8 cellular contexts compared by ENCODE assay signal in genomic region chr16:58249780-58250478, GRCh38. TPM values are rescaled to one million over a fixed set of nuclear protein-coding genes. Genes with fewer than 3 reads are reported as not detected.
DNase-seq lines count a peak whose midpoint lies in the region; ATAC-seq and TF ChIP-seq lines count a peak whose summit lies in the region.

No MANE protein-coding gene starts in this region.

- TF ChIP-seq POLR2A in stomach (IDR thresholded peaks at IDR 0.05), result no peak

- peaks cover 6% of the 10 kb centered on the region; the same call in 1 of the 2 replicates for H3K4me1 ChIP-seq in HUES6 (ENCODE audit: control insufficient read depth, insufficient read depth, low read length)
- H3K4me1 ChIP-seq in neural progenitor cell, result no peaks in the 10 kb centered on the region
- H3K4me1 ChIP-seq in stomach, result peaks cover 5 to 19% (median 12%) of the 10 kb centered on the region in 4 donors

- H3F3A ChIP-seq in neural progenitor cell (ENCODE audit: low read depth), result peaks cover 5% of the 10 kb centered on the region

- H3K9ac ChIP-seq in HUES6 (ENCODE audit: low read length) (peak overlapping the region; percentile 65), neural progenitor cell (peak overlapping the region; percentile 66)

- no peaks in the 10 kb centered on the region for H3K27me3 ChIP-seq in HUES6 (ENCODE audit: control insufficient read depth, insufficient read depth, low read length)
- H3K27me3 ChIP-seq in neural progenitor cell, result peaks cover 8% of the 10 kb centered on the region
- H3K27me3 ChIP-seq in stomach, result peaks cover 0 to under 1% (median 0%) of the 10 kb centered on the region in 3 donors

- H3K36me3 ChIP-seq in HUES6 (ENCODE audit: control insufficient read depth, insufficient read depth, low read length) (no peaks in the 10 kb centered on the region; the same call in 1 of the 2 replicates), neural progenitor cell (no peaks in the 10 kb centered on the region), stomach (peaks cover 0 to 4% (median 0%) of the 10 kb centered on the region in 4 donors)

- H3K4me3 Mint-ChIP-seq in activated T-helper 2 cell treated with anti-CD3 and anti-CD28 coated beads, Interferon-gamma antibody, Interleukin-2, Interleukin-4, amounts not matched to agents 10 μg/mL and 5 μg/mL and 100 μg/mL, durations not matched to agents 14 hours and 24 hours and 36 hours (ENCODE audit: low read depth), result peak overlapping the region; percentile 86
- peak overlapping the region; percentile 89 for H3K4me3 Mint-ChIP-seq in neural progenitor cell

- peak; percentile 89 for DNase-seq in DMS53 (lab: John Stamatoyannopoulos, UW)
- peak; percentile 96 for DNase-seq in RKO (ENCODE audit: low spot score)
- DNase-seq in activated T-helper 2 cell treated with anti-CD3 and anti-CD28 coated beads, Interferon-gamma antibody, Interleukin-2, Interleukin-4, amounts not matched to agents 10 μg/mL and 5 μg/mL and 100 μg/mL, durations not matched to agents 14 hours and 24 hours and 36 hours (ENCODE audit: low spot score), result peak; percentile 83
- DNase-seq in fibroblast of villous mesenchyme (ENCODE audit: low read depth), result peak; percentile 53
- peak; percentile 94 for DNase-seq in neural progenitor cell (ENCODE audit: low spot score)
- peak; percentile 89 for DNase-seq in stomach

- no peaks in the 10 kb centered on the region for H3K9me3 Mint-ChIP-seq in activated T-helper 2 cell treated with anti-CD3 and anti-CD28 coated beads, Interferon-gamma antibody, Interleukin-2, Interleukin-4, amounts not matched to agents 10 μg/mL and 5 μg/mL and 100 μg/mL, durations not matched to agents 14 hours and 24 hours and 36 hours
- H3K9me3 Mint-ChIP-seq in neural progenitor cell, result no peaks in the 10 kb centered on the region

- peaks cover 7% of the 10 kb centered on the region for H3K4me1 Mint-ChIP-seq in activated T-helper 2 cell treated with anti-CD3 and anti-CD28 coated beads, Interferon-gamma antibody, Interleukin-2, Interleukin-4, amounts not matched to agents 10 μg/mL and 5 μg/mL and 100 μg/mL, durations not matched to agents 14 hours and 24 hours and 36 hours (ENCODE audit: low read depth)
- H3K4me1 Mint-ChIP-seq in neural progenitor cell, result peaks cover 13% of the 10 kb centered on the region

- peak; percentile 90 for ATAC-seq in GM21515 (IDR thresholded peaks at IDR 0.05; ENCODE audit: unreplicated experiment)

- TF ChIP-seq CTCF in fibroblast of villous mesenchyme (IDR thresholded peaks at IDR 0.05; ENCODE audit: insufficient read depth, low read depth, low read length) (no peak), neural progenitor cell (IDR thresholded peaks at IDR 0.05) (no peak), stomach (IDR thresholded peaks at IDR 0.05) (no peak)

- TF ChIP-seq EP300 in stomach (IDR thresholded peaks at IDR 0.05), result no peak

- H3K27ac Mint-ChIP-seq in activated T-helper 2 cell treated with anti-CD3 and anti-CD28 coated beads, Interferon-gamma antibody, Interleukin-2, Interleukin-4, amounts not matched to agents 10 μg/mL and 5 μg/mL and 100 μg/mL, durations not matched to agents 14 hours and 24 hours and 36 hours, result peak overlapping the region; percentile 76
- H3K27ac Mint-ChIP-seq in neural progenitor cell, result no peak overlapping the region

- H3K4me3 ChIP-seq in HUES6 (ENCODE audit: low read depth, low read length) (peak overlapping the region; percentile 92), fibroblast of villous mesenchyme (ENCODE audit: low read depth, low read length) (peak overlapping the region; percentile 76), neural progenitor cell (peak overlapping the region; percentile 96), stomach (peak overlapping the region; percentile 61 to 81 (median 74))

- 0 to 1% (median 1%) methylated on average over 40 to 47 of the region's 47 CpGs for WGBS in stomach, 5 donors

- H3K79me2 ChIP-seq in neural progenitor cell (ENCODE audit: low read depth), result no peaks in the 10 kb centered on the region

- H3K36me3 Mint-ChIP-seq in activated T-helper 2 cell treated with anti-CD3 and anti-CD28 coated beads, Interferon-gamma antibody, Interleukin-2, Interleukin-4, amounts not matched to agents 10 μg/mL and 5 μg/mL and 100 μg/mL, durations not matched to agents 14 hours and 24 hours and 36 hours (ENCODE audit: low read depth), result no peaks in the 10 kb centered on the region
- no peaks in the 10 kb centered on the region for H3K36me3 Mint-ChIP-seq in neural progenitor cell

- H3K9me3 ChIP-seq in HUES6 (ENCODE audit: control insufficient read depth, insufficient read depth, low read depth, low read length) (no peaks in the 10 kb centered on the region), neural progenitor cell (ENCODE audit: low read depth) (no peaks in the 10 kb centered on the region), stomach (no peaks in the 10 kb centered on the region)

- intact Hi-C loops in activated T-helper 2 cell treated with anti-CD3 and anti-CD28 coated beads, Interferon-gamma antibody, Interleukin-2, Interleukin-4, amounts not matched to agents 10 μg/mL and 5 μg/mL and 100 μg/mL, durations not matched to agents 14 hours and 24 hours and 36 hours (cut with micrococcal nuclease), result loop anchor here (1.0 to 5.0 kb wide), 5 partner anchors 14 to 380 kb away; partner anchors contain the start of genes CSNK2A2, GINS3 and USB1
- intact Hi-C loops in stomach (cut with DNase I; ENCODE audit: low total_unique reads), result no loop called here

- H2AFZ ChIP-seq in neural progenitor cell (replicated peaks), result peak overlapping the region; percentile 100

- H4K20me1 ChIP-seq in neural progenitor cell (ENCODE audit: low read depth), result no peaks in the 10 kb centered on the region

- H3K27ac ChIP-seq in HUES6 (ENCODE audit: low read depth, low read length) (peak overlapping the region; percentile 61; the same call in 1 of the 2 replicates), neural progenitor cell (no peak overlapping the region), stomach (peak overlapping the region; percentile 34 to 79 (median 66))

- peak overlapping the region; percentile 98 for H3K4me2 ChIP-seq in neural progenitor cell

- peaks cover 4% of the 10 kb centered on the region for H3K27me3 Mint-ChIP-seq in activated T-helper 2 cell treated with anti-CD3 and anti-CD28 coated beads, Interferon-gamma antibody, Interleukin-2, Interleukin-4, amounts not matched to agents 10 μg/mL and 5 μg/mL and 100 μg/mL, durations not matched to agents 14 hours and 24 hours and 36 hours (ENCODE audit: low read depth)
- peaks cover 8% of the 10 kb centered on the region for H3K27me3 Mint-ChIP-seq in neural progenitor cell (ENCODE audit: insufficient read depth, low read depth)

RNA-seq across cellular contexts. Expression of gene PRSS54, which starts 44.9 kb away (rescaled TPM):
- total RNA-seq in activated T-helper 2 cell treated with anti-CD3 and anti-CD28 coated beads, Interferon-gamma antibody, Interleukin-2, Interleukin-4, amounts not matched to agents 10 μg/mL and 5 μg/mL and 100 μg/mL, durations not matched to agents 14 hours and 24 hours and 36 hours, result not detected in 2 replicates
- total RNA-seq in fibroblast of villous mesenchyme (not detected in 2 replicates), neural progenitor cell (ENCODE audit: low replicate concordance) (not detected in 2 replicates), stomach (not detected)
- polyA plus RNA-seq in stomach, result not detected

RNA-seq across cellular contexts. Expression of gene CSNK2A2, which starts 52.0 kb away (rescaled TPM):
- total RNA-seq in activated T-helper 2 cell treated with anti-CD3 and anti-CD28 coated beads, Interferon-gamma antibody, Interleukin-2, Interleukin-4, amounts not matched to agents 10 μg/mL and 5 μg/mL and 100 μg/mL, durations not matched to agents 14 hours and 24 hours and 36 hours, result 90.5 and 93.9 TPM in 2 replicates
- total RNA-seq in fibroblast of villous mesenchyme, result 24.8 and 26.8 TPM in 2 replicates
- 69.7 and 81.6 TPM in 2 replicates for total RNA-seq in neural progenitor cell (ENCODE audit: low replicate concordance)
- 10 to 100 TPM; 13.4 to 83.0 (median 48.3) TPM for total RNA-seq in stomach
- polyA plus RNA-seq in stomach, result 10 to 100 TPM; 22.8 to 47.2 (median 30.7) TPM
